Comparison of ENCODE assay signal across 1 cellular context in the genomic region with DNA sequence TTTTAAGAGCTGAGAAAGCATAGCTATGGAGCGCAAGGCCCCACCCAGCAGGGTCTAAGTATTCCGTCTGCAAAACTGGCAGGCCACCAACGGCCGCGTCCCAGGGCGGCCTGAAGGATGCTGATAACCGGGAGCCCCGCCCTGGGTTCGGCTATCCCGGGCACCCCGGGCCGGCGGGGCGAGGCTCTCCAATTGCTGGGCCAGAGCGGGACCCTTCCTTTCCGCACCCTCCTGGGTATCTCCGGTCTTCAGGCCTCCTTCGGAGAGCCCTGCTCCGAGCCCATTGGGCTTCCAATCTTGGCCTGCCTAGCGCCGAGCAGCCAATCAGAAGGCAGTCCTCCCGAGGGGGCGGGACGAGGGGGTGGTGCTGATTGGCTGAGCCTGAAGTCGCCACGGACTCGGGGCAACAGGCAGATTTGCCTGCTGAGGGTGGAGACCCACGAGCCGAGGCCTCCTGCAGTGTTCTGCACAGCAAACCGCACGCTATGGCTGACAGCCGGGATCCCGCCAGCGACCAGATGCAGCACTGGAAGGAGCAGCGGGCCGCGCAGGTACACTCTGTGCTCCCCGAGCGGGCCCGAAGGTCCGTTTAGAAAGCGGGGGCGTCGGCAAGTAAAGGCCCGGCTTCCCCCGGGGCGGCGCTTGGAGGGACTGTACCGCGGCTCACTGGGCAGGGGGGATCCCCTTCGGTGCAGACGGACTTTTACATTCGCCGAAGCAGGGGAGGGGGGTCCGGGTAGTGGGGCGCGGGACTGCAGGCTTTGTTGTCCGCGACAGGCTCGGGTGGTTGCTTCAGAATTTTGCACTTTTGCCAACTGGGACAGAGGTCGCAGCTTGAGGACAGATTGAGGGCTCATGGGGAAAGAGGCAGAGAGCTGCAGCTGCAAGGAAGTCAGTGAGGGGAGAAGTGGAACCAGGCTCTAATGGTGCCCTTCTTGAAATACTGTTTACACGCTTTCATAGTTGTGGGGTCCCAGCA.
A peak's percentile ranks its signal among the peaks of the same experiment; 100 is the strongest.
TF ChIP-seq lines count a peak whose summit lies in the region.

TSS of gene CAT (plus strand) at position 406 of the 979 bp plus-strand sequence. CDS start at position 486, 80 bp downstream.

TF ChIP-seq in K562, 482 proteins besides CTCF, POLR2A, EP300 and RAD21 (continued from another document):
- TF ChIP-seq HMGN3 (IDR thresholded peaks at IDR 0.05; ENCODE audit: borderline replicate concordance, extremely low read depth, insufficient read length, low read depth, low read length): peak; percentile 99
- peak; percentile 95 for TF ChIP-seq TCF3 (CRISPR knock-in tag; IDR thresholded peaks at IDR 0.05)
- no peak for TF ChIP-seq XRCC3 (IDR thresholded peaks at IDR 0.05)
- no peak for TF ChIP-seq ZNF146 (CRISPR knock-in tag; IDR thresholded peaks at IDR 0.05; ENCODE audit: unreplicated experiment)
- TF ChIP-seq RFX5 (IDR thresholded peaks at IDR 0.05; ENCODE audit: low read depth, low read length): no peak; the same call in 1 of the 2 replicates
- TF ChIP-seq ZNF408 (CRISPR knock-in tag; IDR thresholded peaks at IDR 0.05; ENCODE audit: low read depth): no peak
- no peak for TF ChIP-seq PHF20 (IDR thresholded peaks at IDR 0.05; ENCODE audit: partially characterized antibody)
- no peak for TF ChIP-seq PTTG1 (tag; IDR thresholded peaks at IDR 0.05; ENCODE audit: low read depth)
- no peak for TF ChIP-seq NR1H2 (CRISPR knock-in tag; IDR thresholded peaks at IDR 0.05)
- TF ChIP-seq NFE2L1 (tag; IDR thresholded peaks at IDR 0.05; ENCODE audit: borderline replicate concordance, low read depth): no peak
- 0 out of 2 replicates have a peak, but pooled peaks have one; percentile 64 for TF ChIP-seq MEF2A (IDR thresholded peaks at IDR 0.05; ENCODE audit: control insufficient read depth, low read depth, low read length)
- TF ChIP-seq NCOA2 (IDR thresholded peaks at IDR 0.05; ENCODE audit: partially characterized antibody in 2 of 2): no peak
- TF ChIP-seq, protein P1, sequence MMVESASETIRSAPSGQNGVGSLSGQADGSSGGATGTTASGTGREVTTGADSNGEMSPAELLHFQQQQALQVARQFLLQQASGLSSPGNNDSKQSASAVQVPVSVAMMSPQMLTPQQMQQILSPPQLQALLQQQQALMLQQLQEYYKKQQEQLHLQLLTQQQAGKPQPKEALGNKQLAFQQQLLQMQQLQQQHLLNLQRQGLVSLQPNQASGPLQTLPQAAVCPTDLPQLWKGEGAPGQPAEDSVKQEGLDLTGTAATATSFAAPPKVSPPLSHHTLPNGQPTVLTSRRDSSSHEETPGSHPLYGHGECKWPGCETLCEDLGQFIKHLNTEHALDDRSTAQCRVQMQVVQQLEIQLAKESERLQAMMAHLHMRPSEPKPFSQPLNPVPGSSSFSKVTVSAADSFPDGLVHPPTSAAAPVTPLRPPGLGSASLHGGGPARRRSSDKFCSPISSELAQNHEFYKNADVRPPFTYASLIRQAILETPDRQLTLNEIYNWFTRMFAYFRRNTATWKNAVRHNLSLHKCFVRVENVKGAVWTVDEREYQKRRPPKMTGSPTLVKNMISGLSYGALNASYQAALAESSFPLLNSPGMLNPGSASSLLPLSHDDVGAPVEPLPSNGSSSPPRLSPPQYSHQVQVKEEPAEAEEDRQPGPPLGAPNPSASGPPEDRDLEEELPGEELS (CRISPR knock-in tag; IDR thresholded peaks at IDR 0.05; ENCODE audit: borderline replicate concordance): peak; percentile 62; the same call in 1 of the 2 replicates
- no peak for TF ChIP-seq MECOM (CRISPR knock-in tag; IDR thresholded peaks at IDR 0.05)
- TF ChIP-seq TSC22D4 (tag; IDR thresholded peaks at IDR 0.05): no peak
- TF ChIP-seq ELF4 (CRISPR knock-in tag; IDR thresholded peaks at IDR 0.05): no peak
- TF ChIP-seq ZNF347 (CRISPR knock-in tag; IDR thresholded peaks at IDR 0.05; ENCODE audit: low read depth): no peak
- no peak for TF ChIP-seq SIRT6 (IDR thresholded peaks at IDR 0.05; ENCODE audit: low read depth, low read length)
- TF ChIP-seq FOS (IDR thresholded peaks at IDR 0.05; ENCODE audit: extremely low read depth, insufficient read length): peak; percentile 92
- TF ChIP-seq ZNF445 (CRISPR knock-in tag; IDR thresholded peaks at IDR 0.05; ENCODE audit: low read depth): no peak
- no peak for TF ChIP-seq ZNF239 (CRISPR knock-in tag; IDR thresholded peaks at IDR 0.05)
- TF ChIP-seq CBFA2T2 (conservative IDR thresholded peaks at IDR 0.05): peak; percentile 89
- no peak for TF ChIP-seq NELFE (IDR thresholded peaks at IDR 0.05; ENCODE audit: insufficient read depth, insufficient read length)
- TF ChIP-seq THAP12 (CRISPR knock-in tag; IDR thresholded peaks at IDR 0.05): peak; percentile 59; the same call in 1 of the 2 replicates
- TF ChIP-seq NFYB (IDR thresholded peaks at IDR 0.05; ENCODE audit: extremely low read depth, insufficient read length): peak; percentile 84
- TF ChIP-seq ZNF551 (CRISPR knock-in tag; IDR thresholded peaks at IDR 0.05): no peak
- peak; percentile 83 for TF ChIP-seq MTA2 (IDR thresholded peaks at IDR 0.05; ENCODE audit: low read depth)
- no peak for TF ChIP-seq ZNF780A (CRISPR knock-in tag; IDR thresholded peaks at IDR 0.05)
- peak; percentile 97 for TF ChIP-seq SMAD4 (CRISPR knock-in tag; conservative IDR thresholded peaks at IDR 0.05)
- TF ChIP-seq ELK1 (CRISPR knock-in tag; IDR thresholded peaks at IDR 0.05): no peak
- TF ChIP-seq MAFF (IDR thresholded peaks at IDR 0.05; ENCODE audit: low read length): no peak
- TF ChIP-seq ZNF589 (CRISPR knock-in tag; IDR thresholded peaks at IDR 0.05; ENCODE audit: low read depth): no peak
- no peak for TF ChIP-seq E2F3 (CRISPR knock-in tag; IDR thresholded peaks at IDR 0.05)
- TF ChIP-seq RFX7 (CRISPR knock-in tag; IDR thresholded peaks at IDR 0.05): no peak
- TF ChIP-seq SIN3A (IDR thresholded peaks at IDR 0.05; ENCODE audit: borderline replicate concordance in 2 of 2, control insufficient read depth in 1 of 2, low read depth in 2 of 2, low read length in 2 of 2): peak; percentile 63 to 75; a peak in 1 of 4 replicates
- TF ChIP-seq EWSR1 (IDR thresholded peaks at IDR 0.05; ENCODE audit: borderline replicate concordance, low read depth, partially characterized antibody): no peak
- no peak for TF ChIP-seq ZC3H11A (IDR thresholded peaks at IDR 0.05; ENCODE audit: low read depth, low read length)
- TF ChIP-seq CHCHD3 (CRISPR knock-in tag; IDR thresholded peaks at IDR 0.05): no peak
- TF ChIP-seq ZNF232 (CRISPR knock-in tag; IDR thresholded peaks at IDR 0.05): no peak; the same call in 1 of the 2 replicates
- no peak for TF ChIP-seq CHD4 (IDR thresholded peaks at IDR 0.05; ENCODE audit: insufficient read depth, insufficient replicate concordance, low read depth, low read length, poor library complexity, severe bottlenecking)
- TF ChIP-seq ZNF76 (CRISPR knock-in tag; IDR thresholded peaks at IDR 0.05; ENCODE audit: borderline replicate concordance): no peak
- TF ChIP-seq, protein P2, sequence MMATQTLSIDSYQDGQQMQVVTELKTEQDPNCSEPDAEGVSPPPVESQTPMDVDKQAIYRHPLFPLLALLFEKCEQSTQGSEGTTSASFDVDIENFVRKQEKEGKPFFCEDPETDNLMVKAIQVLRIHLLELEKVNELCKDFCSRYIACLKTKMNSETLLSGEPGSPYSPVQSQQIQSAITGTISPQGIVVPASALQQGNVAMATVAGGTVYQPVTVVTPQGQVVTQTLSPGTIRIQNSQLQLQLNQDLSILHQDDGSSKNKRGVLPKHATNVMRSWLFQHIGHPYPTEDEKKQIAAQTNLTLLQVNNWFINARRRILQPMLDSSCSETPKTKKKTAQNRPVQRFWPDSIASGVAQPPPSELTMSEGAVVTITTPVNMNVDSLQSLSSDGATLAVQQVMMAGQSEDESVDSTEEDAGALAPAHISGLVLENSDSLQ (IDR thresholded peaks at IDR 0.05): peak; percentile 91
- peak; percentile 95 for TF ChIP-seq CBFA2T3 (IDR thresholded peaks at IDR 0.05)
- TF ChIP-seq FUS (optimal IDR thresholded peaks at IDR 0.05; ENCODE audit: low read depth, low read length): no peak
- TF ChIP-seq ATF7 (IDR thresholded peaks at IDR 0.05): peak; percentile 67; the same call in 1 of the 2 replicates
